In the genomic region with DNA sequence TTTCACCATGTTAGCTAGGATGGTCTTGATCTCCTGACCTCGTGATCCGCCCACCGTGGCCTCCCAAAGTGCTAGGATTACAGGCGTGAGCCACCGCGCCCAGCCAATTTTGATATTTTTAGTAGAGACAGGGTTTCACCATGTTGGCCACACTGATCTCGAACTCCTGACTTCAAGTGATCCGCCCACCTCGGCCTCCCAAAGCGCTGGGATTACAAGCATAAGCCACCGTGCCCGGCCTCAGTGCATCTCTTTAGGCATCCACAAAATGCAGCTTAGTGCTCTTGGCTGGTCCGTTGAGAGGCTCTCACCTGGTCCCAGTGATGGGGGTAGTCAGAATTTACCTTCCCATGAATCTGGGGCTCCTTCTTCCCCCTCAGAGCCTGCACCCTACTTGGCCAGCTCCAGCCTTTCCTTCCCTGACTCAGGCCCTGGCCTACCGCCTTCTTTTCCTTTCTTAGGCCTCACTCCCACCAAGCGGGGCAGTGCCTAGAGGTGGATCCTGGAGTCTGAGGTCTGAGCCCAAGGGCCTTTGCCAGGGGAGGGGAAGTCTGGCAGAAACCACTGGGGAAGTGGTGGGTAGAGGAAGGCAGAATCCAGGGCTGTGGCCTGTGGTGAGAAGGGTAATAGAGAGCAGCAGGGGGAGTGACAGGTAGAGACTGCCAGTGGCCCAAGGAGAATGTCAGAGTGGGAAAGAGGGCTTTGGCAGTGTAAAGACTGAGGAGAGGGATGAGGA, we compare ENCODE assay signal across 1 cellular context.
TF ChIP-seq lines count a peak whose summit lies in the region.

No MANE protein-coding gene starts in this region.

TF ChIP-seq in SK-N-SH, 30 proteins besides CTCF, POLR2A, EP300 and RAD21:
- TF ChIP-seq CHD2 (IDR thresholded peaks at IDR 0.05; ENCODE audit: low read length, partially characterized antibody) = no peak
- TF ChIP-seq YY1 (IDR thresholded peaks at IDR 0.05; ENCODE audit: low read depth) = no peak
- no peak for TF ChIP-seq EZH2phosphoT487 (IDR thresholded peaks at IDR 0.05; ENCODE audit: borderline replicate concordance, low read depth)
- no peak for TF ChIP-seq FOSL2 (IDR thresholded peaks at IDR 0.05; ENCODE audit: borderline replicate concordance, low read depth)
- TF ChIP-seq TAF1 (IDR thresholded peaks at IDR 0.05; ENCODE audit: borderline replicate concordance, low read depth, low read length) = no peak
- TF ChIP-seq GATA2 (CRISPR knock-in tag; IDR thresholded peaks at IDR 0.05) = no peak
- TF ChIP-seq, protein P1, sequence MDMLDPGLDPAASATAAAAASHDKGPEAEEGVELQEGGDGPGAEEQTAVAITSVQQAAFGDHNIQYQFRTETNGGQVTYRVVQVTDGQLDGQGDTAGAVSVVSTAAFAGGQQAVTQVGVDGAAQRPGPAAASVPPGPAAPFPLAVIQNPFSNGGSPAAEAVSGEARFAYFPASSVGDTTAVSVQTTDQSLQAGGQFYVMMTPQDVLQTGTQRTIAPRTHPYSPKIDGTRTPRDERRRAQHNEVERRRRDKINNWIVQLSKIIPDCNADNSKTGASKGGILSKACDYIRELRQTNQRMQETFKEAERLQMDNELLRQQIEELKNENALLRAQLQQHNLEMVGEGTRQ (IDR thresholded peaks at IDR 0.05; ENCODE audit: borderline replicate concordance, low read depth, low read length) = no peak
- TF ChIP-seq RCOR1 (IDR thresholded peaks at IDR 0.05; ENCODE audit: low read length) = no peak
- no peak for TF ChIP-seq MXI1 (IDR thresholded peaks at IDR 0.05; ENCODE audit: low read depth, low read length)
- no peak for TF ChIP-seq GABPA (IDR thresholded peaks at IDR 0.05; ENCODE audit: low read depth)
- TF ChIP-seq, protein P2, sequence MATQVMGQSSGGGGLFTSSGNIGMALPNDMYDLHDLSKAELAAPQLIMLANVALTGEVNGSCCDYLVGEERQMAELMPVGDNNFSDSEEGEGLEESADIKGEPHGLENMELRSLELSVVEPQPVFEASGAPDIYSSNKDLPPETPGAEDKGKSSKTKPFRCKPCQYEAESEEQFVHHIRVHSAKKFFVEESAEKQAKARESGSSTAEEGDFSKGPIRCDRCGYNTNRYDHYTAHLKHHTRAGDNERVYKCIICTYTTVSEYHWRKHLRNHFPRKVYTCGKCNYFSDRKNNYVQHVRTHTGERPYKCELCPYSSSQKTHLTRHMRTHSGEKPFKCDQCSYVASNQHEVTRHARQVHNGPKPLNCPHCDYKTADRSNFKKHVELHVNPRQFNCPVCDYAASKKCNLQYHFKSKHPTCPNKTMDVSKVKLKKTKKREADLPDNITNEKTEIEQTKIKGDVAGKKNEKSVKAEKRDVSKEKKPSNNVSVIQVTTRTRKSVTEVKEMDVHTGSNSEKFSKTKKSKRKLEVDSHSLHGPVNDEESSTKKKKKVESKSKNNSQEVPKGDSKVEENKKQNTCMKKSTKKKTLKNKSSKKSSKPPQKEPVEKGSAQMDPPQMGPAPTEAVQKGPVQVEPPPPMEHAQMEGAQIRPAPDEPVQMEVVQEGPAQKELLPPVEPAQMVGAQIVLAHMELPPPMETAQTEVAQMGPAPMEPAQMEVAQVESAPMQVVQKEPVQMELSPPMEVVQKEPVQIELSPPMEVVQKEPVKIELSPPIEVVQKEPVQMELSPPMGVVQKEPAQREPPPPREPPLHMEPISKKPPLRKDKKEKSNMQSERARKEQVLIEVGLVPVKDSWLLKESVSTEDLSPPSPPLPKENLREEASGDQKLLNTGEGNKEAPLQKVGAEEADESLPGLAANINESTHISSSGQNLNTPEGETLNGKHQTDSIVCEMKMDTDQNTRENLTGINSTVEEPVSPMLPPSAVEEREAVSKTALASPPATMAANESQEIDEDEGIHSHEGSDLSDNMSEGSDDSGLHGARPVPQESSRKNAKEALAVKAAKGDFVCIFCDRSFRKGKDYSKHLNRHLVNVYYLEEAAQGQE (IDR thresholded peaks at IDR 0.05; ENCODE audit: low read depth, low read length) = no peak
- no peak for TF ChIP-seq PBX3 (IDR thresholded peaks at IDR 0.05)
- no peak for TF ChIP-seq SIN3A (IDR thresholded peaks at IDR 0.05; ENCODE audit: borderline replicate concordance, low read depth, low read length)
- TF ChIP-seq TEAD4 (IDR thresholded peaks at IDR 0.05; ENCODE audit: borderline replicate concordance, insufficient read depth) = no peak
- TF ChIP-seq RFX5 (IDR thresholded peaks at IDR 0.05; ENCODE audit: low read length) = no peak
- TF ChIP-seq FOXM1 (IDR thresholded peaks at IDR 0.05; ENCODE audit: low read depth) = no peak
- TF ChIP-seq NRF1 (IDR thresholded peaks at IDR 0.05; ENCODE audit: low read depth, low read length) = no peak
- TF ChIP-seq, protein P3, sequence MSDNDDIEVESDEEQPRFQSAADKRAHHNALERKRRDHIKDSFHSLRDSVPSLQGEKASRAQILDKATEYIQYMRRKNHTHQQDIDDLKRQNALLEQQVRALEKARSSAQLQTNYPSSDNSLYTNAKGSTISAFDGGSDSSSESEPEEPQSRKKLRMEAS (IDR thresholded peaks at IDR 0.05; ENCODE audit: low read depth) = no peak
- TF ChIP-seq, protein P4, sequence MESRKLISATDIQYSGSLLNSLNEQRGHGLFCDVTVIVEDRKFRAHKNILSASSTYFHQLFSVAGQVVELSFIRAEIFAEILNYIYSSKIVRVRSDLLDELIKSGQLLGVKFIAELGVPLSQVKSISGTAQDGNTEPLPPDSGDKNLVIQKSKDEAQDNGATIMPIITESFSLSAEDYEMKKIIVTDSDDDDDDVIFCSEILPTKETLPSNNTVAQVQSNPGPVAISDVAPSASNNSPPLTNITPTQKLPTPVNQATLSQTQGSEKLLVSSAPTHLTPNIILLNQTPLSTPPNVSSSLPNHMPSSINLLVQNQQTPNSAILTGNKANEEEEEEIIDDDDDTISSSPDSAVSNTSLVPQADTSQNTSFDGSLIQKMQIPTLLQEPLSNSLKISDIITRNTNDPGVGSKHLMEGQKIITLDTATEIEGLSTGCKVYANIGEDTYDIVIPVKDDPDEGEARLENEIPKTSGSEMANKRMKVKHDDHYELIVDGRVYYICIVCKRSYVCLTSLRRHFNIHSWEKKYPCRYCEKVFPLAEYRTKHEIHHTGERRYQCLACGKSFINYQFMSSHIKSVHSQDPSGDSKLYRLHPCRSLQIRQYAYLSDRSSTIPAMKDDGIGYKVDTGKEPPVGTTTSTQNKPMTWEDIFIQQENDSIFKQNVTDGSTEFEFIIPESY (IDR thresholded peaks at IDR 0.05; ENCODE audit: borderline replicate concordance, low read depth) = no peak
